ENCODE assay signal across 11 cellular contexts in genomic region chr5:68070641-68071191, GRCh38.
DNase-seq lines count a peak whose midpoint lies in the region; ATAC-seq, FAIRE-seq and TF ChIP-seq lines count a peak whose summit lies in the region.
"Had no signal": no experiment of that assay in that cellular context is flagged by ENCODE, and none has a peak within 500 bp of the region (broad histone marks: within the 10 kb centered on the region; RNA-seq: fewer than 3 reads in every experiment).

No MANE protein-coding gene starts in this region.

- POLR2A ChIA-PET in GM12878 (lab: Charles Lee) = interaction anchor here (0.6 kb wide), 1 partner anchor 29 kb away, joined by 4 read pairs; no protein-coding TSS in a partner anchor

- SMC1A ChIA-PET in GM12878 (lab: Charles Lee; ENCODE audit: uncharacterized antibody, unreplicated experiment) = interaction anchor here (1.0 kb wide), 1 partner anchor 146 kb away, joined by 3 read pairs; no protein-coding TSS in a partner anchor

- CTCF ChIA-PET in GM12878 (lab: Yijun Ruan, JAX) = interaction anchor here (1.3 kb wide), 1 partner anchor 182 kb away, joined by 3 read pairs; no protein-coding TSS in a partner anchor

- 0 out of 2 replicates have a peak overlapping the region, but pooled peaks have one; percentile 62 for H3K27ac ChIP-seq in GM12878 (ENCODE audit: control insufficient read depth, insufficient read depth)

- no peaks in the 10 kb centered on the region for H4K20me1 ChIP-seq in GM12878 (ENCODE audit: control insufficient read depth, insufficient read depth)

- DNase-seq in GM12878 (ENCODE audit: low read depth, low spot score) (peak; percentile 84), iPS-NIHi7 (ENCODE audit: extremely low spot score) (no peak), NCI-H226 (no peak)
- no peak for DNase-seq in stimulated activated CD4-positive, alpha-beta T cell treated with anti-CD3 and anti-CD28 coated beads, Interleukin-4, amount 100 ng/mL, for 1 hour
- DNase-seq: activated CD4-positive, alpha-beta T cell treated with anti-CD3 and anti-CD28 coated beads, Interleukin-2, amount 50 U/mL, for 4 hours; effector CD8-positive, alpha-beta T cell had no signal

- no peak for TF ChIP-seq RAD21 in GM12878 (IDR thresholded peaks at IDR 0.05; ENCODE audit: insufficient read depth, low read depth, low read length)

- no peak for TF ChIP-seq CTCF in GM12878 (IDR thresholded peaks at IDR 0.05 in 2 of 3, conservative IDR thresholded peaks at IDR 0.05 in 1 of 3; ENCODE audit: control insufficient read depth in 2 of 3, extremely low read depth in 1 of 3, insufficient read depth in 1 of 3, low read depth in 3 of 3, low read length in 3 of 3)

- 0 out of 2 replicates have a peak overlapping the region, but pooled peaks have one; percentile 21 for H3K9ac ChIP-seq in GM12878 (ENCODE audit: control insufficient read depth, insufficient read depth, low read length)

- BruUV-seq in GM12878 (replicated peaks; lab: Mats Ljungman, UMichigan) = no TSS peak

- ATAC-seq in GM18502 (IDR thresholded peaks at IDR 0.05; ENCODE audit: poor library complexity, unreplicated experiment) = peak; percentile 96
- peak; percentile 89 for ATAC-seq in GM19395 (IDR thresholded peaks at IDR 0.05; ENCODE audit: unreplicated experiment)
- peak; percentile 78 for ATAC-seq in HG03025 (IDR thresholded peaks at IDR 0.05; ENCODE audit: low FRiP score, unreplicated experiment)
- ATAC-seq in GM12878 = peak; percentile 99
- no peak for ATAC-seq in SK-N-SH treated with all-trans-retinoic acid at 6 μM for 48 hours

- no peak for TF ChIP-seq POLR2A in GM12878 (IDR thresholded peaks at IDR 0.05; ENCODE audit: low read depth, low read length)

- no peaks in the 10 kb centered on the region; the same call in 2 of the 3 replicates for H3K9me3 ChIP-seq in GM12878 (replicated peaks; ENCODE audit: control insufficient read depth, insufficient read depth, low read length)

- H3K27me3 ChIP-seq in GM12878 (replicated peaks in 1 of 2; ENCODE audit: control insufficient read depth in 2 of 2, insufficient read depth in 2 of 2, low read length in 1 of 2) = no peaks in the 10 kb centered on the region

- H3K36me3 ChIP-seq in GM12878 (ENCODE audit: control insufficient read depth in 2 of 2, insufficient read depth in 2 of 2, low read length in 1 of 2) = no peaks in the 10 kb centered on the region

- in situ Hi-C loops in GM12878 (cut with MboI) = no loop called here

- peak overlapping the region; percentile 79; the same call in 1 of the 2 replicates for H3K4me2 ChIP-seq in GM12878 (ENCODE audit: control insufficient read depth, insufficient read depth)

- no peak overlapping the region for H3K4me3 ChIP-seq in GM12878
- H3K4me3 ChIP-seq: lung had no signal

- H2AFZ ChIP-seq in GM12878 (ENCODE audit: control insufficient read depth, low read depth, low read length) = no peak overlapping the region

- TF ChIP-seq EP300 in GM12878 (IDR thresholded peaks at IDR 0.05; ENCODE audit: borderline replicate concordance in 1 of 2, control insufficient read depth in 1 of 2, low read depth in 2 of 2, low read length in 2 of 2) = peak; percentile 29 to 74; a peak in 2 of 4 replicates

- intact Hi-C loops in GM12878 (cut with micrococcal nuclease; ENCODE audit: unreplicated experiment) = loop anchor here (1.0 to 5.0 kb wide), 5 partner anchors 28 to 263 kb away; partner anchors contain the start of gene PIK3R1

- peaks cover 14% of the 10 kb centered on the region for H3K4me1 ChIP-seq in GM12878 (ENCODE audit: control insufficient read depth, insufficient read depth, low read length)

- 3% methylated on average over 2 of the region's 2 CpGs for WGBS in GM12878 (ENCODE audit: insufficient coverage, insufficient replicate concordance, low lambda C conversion rate, missing lambda C conversion rate)

- FAIRE-seq in GM12878 (lab: Jason Lieb, UNC) = peak; percentile 86

- RAD21 ChIA-PET in GM12878 (lab: Charles Lee; ENCODE audit: unreplicated experiment) = interaction anchor here (0.7 to 1.2 kb wide), 2 partner anchors 146 to 637 kb away, joined by 3 read pairs; no protein-coding TSS in a partner anchor

- H3K79me2 ChIP-seq in GM12878 (ENCODE audit: control insufficient read depth, insufficient read depth, low read length) = no peaks in the 10 kb centered on the region

TF ChIP-seq in GM12878, 131 proteins besides CTCF, POLR2A, EP300 and RAD21 (continues in another document):
- TF ChIP-seq ZBTB40 (IDR thresholded peaks at IDR 0.05; ENCODE audit: borderline replicate concordance) (no peak), CEBPB (IDR thresholded peaks at IDR 0.05; ENCODE audit: borderline replicate concordance in 1 of 2, low read depth in 2 of 2, low read length in 2 of 2) (peak in 1 of 2 experiments; percentile 55; a peak in 1 of 4 replicates)
- TF ChIP-seq, protein P1, sequence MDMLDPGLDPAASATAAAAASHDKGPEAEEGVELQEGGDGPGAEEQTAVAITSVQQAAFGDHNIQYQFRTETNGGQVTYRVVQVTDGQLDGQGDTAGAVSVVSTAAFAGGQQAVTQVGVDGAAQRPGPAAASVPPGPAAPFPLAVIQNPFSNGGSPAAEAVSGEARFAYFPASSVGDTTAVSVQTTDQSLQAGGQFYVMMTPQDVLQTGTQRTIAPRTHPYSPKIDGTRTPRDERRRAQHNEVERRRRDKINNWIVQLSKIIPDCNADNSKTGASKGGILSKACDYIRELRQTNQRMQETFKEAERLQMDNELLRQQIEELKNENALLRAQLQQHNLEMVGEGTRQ (IDR thresholded peaks at IDR 0.05; ENCODE audit: borderline replicate concordance, low read depth, low read length) = peak; percentile 19; the same call in 1 of the 2 replicates

TF ChIP-seq in SK-N-SH treated with all-trans-retinoic acid at 6 μM for 48 hours, 23 proteins besides CTCF, POLR2A, EP300 and RAD21:
- TF ChIP-seq CSRNP3 (CRISPR knock-in tag; IDR thresholded peaks at IDR 0.05) (no peak), ARNTL (CRISPR knock-in tag; IDR thresholded peaks at IDR 0.05; ENCODE audit: borderline replicate concordance, low read depth) (no peak)
